ENCODE assay signal across 1 cellular context in the genomic region with DNA sequence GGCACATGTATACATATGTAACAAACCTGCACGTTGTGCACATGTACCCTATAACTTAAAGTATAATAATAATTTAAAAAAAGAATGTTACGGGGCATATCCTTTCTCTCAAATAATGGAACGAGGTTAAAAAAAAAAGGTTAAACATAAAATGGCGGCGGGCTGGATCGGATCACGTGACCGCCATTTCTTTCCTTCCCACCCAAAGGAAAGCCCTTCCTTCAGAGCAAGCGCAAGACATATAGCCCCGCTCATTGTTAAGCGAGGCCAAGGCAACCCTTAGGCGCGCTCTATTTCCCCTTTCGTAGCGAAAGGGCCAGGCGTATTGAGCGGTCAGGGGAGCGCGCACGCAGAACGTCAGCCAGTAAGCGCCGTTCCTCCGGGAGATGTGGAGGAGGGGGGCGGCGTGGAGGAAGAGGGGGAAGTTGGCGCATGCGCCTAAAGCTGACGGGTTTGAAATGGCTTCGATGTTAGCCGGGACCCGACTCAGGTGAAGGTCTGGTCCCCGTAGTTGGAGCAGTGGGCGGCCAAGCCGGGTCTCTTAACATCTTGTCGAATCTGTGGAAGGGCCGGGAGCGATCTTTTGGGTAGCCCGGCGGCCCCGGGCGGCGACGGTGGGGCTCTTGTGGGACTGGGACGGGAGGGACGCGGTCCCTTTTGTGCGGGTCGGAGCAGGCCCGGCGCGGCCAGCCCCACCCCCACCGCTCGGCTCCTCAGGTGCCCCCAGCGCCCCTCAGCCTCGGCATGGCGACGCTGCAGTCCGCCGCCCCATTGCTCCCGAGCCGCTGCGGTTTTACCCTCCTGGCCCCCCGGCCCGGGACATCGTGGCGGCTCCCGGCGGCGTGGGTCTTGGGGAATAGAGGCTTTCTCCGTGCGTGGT.
A peak's percentile ranks its signal among the peaks of the same experiment; 100 is the strongest.
TF ChIP-seq lines count a peak whose summit lies in the region.

A gene with protein sequence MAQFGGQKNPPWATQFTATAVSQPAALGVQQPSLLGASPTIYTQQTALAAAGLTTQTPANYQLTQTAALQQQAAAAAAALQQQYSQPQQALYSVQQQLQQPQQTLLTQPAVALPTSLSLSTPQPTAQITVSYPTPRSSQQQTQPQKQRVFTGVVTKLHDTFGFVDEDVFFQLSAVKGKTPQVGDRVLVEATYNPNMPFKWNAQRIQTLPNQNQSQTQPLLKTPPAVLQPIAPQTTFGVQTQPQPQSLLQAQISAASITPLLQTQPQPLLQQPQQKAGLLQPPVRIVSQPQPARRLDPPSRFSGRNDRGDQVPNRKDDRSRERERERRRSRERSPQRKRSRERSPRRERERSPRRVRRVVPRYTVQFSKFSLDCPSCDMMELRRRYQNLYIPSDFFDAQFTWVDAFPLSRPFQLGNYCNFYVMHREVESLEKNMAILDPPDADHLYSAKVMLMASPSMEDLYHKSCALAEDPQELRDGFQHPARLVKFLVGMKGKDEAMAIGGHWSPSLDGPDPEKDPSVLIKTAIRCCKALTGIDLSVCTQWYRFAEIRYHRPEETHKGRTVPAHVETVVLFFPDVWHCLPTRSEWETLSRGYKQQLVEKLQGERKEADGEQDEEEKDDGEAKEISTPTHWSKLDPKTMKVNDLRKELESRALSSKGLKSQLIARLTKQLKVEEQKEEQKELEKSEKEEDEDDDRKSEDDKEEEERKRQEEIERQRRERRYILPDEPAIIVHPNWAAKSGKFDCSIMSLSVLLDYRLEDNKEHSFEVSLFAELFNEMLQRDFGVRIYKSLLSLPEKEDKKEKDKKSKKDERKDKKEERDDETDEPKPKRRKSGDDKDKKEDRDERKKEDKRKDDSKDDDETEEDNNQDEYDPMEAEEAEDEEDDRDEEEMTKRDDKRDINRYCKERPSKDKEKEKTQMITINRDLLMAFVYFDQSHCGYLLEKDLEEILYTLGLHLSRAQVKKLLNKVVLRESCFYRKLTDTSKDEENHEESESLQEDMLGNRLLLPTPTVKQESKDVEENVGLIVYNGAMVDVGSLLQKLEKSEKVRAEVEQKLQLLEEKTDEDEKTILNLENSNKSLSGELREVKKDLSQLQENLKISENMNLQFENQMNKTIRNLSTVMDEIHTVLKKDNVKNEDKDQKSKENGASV (plus strand): TSS at position 447 of the 880 bp plus-strand sequence. CDS start 1,266 bp downstream, outside the sequence.

TF ChIP-seq in GM12878, 131 proteins besides CTCF, POLR2A, EP300 and RAD21 (continued from another document and continues in another):
- TF ChIP-seq MLLT1 (IDR thresholded peaks at IDR 0.05) (peak; percentile 88), FOXM1 (IDR thresholded peaks at IDR 0.05; ENCODE audit: low read depth, low read length) (no peak), TCF3 (IDR thresholded peaks at IDR 0.05; ENCODE audit: borderline replicate concordance, insufficient read depth, low read depth, low read length) (no peak), HCFC1 (IDR thresholded peaks at IDR 0.05; ENCODE audit: low read length) (no peak; the same call in 1 of the 2 replicates), CHD2 (IDR thresholded peaks at IDR 0.05; ENCODE audit: borderline replicate concordance, low read depth, low read length) (peak; percentile 69), SUPT20H (IDR thresholded peaks at IDR 0.05; ENCODE audit: borderline replicate concordance, control insufficient read depth, low read depth, low read length) (no peak), ZSCAN29 (IDR thresholded peaks at IDR 0.05) (no peak), SIN3A (IDR thresholded peaks at IDR 0.05; ENCODE audit: low read depth, low read length) (no peak), PAX5 (IDR thresholded peaks at IDR 0.05; ENCODE audit: borderline replicate concordance, low read depth, low read length) (no peak), MTA3 (IDR thresholded peaks at IDR 0.05; ENCODE audit: borderline replicate concordance, low read length) (no peak), KLF5 (IDR thresholded peaks at IDR 0.05; ENCODE audit: partially characterized antibody) (peak; percentile 16), MYC (IDR thresholded peaks at IDR 0.05; ENCODE audit: insufficient read depth, insufficient read length, insufficient replicate concordance, low read length, severe bottlenecking) (peak; percentile 53), ZNF622 (IDR thresholded peaks at IDR 0.05) (no peak), BRCA1 (IDR thresholded peaks at IDR 0.05; ENCODE audit: low read depth, low read length) (no peak), FOXK2 (IDR thresholded peaks at IDR 0.05) (no peak), ATF7 (IDR thresholded peaks at IDR 0.05; ENCODE audit: low read depth) (peak; percentile 62; the same call in 1 of the 2 replicates), NR2C2 (IDR thresholded peaks at IDR 0.05; ENCODE audit: borderline replicate concordance, control insufficient read depth, insufficient read length, low read depth) (no peak), WRNIP1 (IDR thresholded peaks at IDR 0.05; ENCODE audit: borderline replicate concordance, low read depth, low read length) (no peak), RCOR1 (conservative IDR thresholded peaks at IDR 0.05; ENCODE audit: low read depth, low read length) (0 out of 2 replicates have a peak, but pooled peaks have one; percentile 18), JUND (IDR thresholded peaks at IDR 0.05; ENCODE audit: low read depth, low read length) (no peak), TARDBP (IDR thresholded peaks at IDR 0.05; ENCODE audit: borderline replicate concordance) (no peak), CBX3 (IDR thresholded peaks at IDR 0.05; ENCODE audit: borderline replicate concordance, low read depth) (no peak), STAT1 (conservative IDR thresholded peaks at IDR 0.05) (no peak), ZBTB4 (CRISPR knock-in tag; IDR thresholded peaks at IDR 0.05) (peak; percentile 78; the same call in 1 of the 2 replicates), ZZZ3 (IDR thresholded peaks at IDR 0.05; ENCODE audit: control insufficient read depth, insufficient read length, low read depth) (no peak), BHLHE40 (IDR thresholded peaks at IDR 0.05; ENCODE audit: borderline replicate concordance in 1 of 2, low read depth in 2 of 2, low read length in 1 of 2) (peak; percentile 85 to 92), RB1 (IDR thresholded peaks at IDR 0.05; ENCODE audit: borderline replicate concordance) (0 out of 2 replicates have a peak, but pooled peaks have one; percentile 13), SMARCA5 (IDR thresholded peaks at IDR 0.05) (0 out of 2 replicates have a peak, but pooled peaks have one; percentile 52), PBX3 (IDR thresholded peaks at IDR 0.05; ENCODE audit: insufficient replicate concordance, low read depth, low read length) (no peak), ZNF592 (IDR thresholded peaks at IDR 0.05) (no peak)
- TF ChIP-seq, protein P1, sequence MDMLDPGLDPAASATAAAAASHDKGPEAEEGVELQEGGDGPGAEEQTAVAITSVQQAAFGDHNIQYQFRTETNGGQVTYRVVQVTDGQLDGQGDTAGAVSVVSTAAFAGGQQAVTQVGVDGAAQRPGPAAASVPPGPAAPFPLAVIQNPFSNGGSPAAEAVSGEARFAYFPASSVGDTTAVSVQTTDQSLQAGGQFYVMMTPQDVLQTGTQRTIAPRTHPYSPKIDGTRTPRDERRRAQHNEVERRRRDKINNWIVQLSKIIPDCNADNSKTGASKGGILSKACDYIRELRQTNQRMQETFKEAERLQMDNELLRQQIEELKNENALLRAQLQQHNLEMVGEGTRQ (IDR thresholded peaks at IDR 0.05; ENCODE audit: borderline replicate concordance, low read depth, low read length): peak; percentile 83
- TF ChIP-seq, protein P2, sequence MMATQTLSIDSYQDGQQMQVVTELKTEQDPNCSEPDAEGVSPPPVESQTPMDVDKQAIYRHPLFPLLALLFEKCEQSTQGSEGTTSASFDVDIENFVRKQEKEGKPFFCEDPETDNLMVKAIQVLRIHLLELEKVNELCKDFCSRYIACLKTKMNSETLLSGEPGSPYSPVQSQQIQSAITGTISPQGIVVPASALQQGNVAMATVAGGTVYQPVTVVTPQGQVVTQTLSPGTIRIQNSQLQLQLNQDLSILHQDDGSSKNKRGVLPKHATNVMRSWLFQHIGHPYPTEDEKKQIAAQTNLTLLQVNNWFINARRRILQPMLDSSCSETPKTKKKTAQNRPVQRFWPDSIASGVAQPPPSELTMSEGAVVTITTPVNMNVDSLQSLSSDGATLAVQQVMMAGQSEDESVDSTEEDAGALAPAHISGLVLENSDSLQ (IDR thresholded peaks at IDR 0.05): peak; percentile 60
- TF ChIP-seq, protein P3, sequence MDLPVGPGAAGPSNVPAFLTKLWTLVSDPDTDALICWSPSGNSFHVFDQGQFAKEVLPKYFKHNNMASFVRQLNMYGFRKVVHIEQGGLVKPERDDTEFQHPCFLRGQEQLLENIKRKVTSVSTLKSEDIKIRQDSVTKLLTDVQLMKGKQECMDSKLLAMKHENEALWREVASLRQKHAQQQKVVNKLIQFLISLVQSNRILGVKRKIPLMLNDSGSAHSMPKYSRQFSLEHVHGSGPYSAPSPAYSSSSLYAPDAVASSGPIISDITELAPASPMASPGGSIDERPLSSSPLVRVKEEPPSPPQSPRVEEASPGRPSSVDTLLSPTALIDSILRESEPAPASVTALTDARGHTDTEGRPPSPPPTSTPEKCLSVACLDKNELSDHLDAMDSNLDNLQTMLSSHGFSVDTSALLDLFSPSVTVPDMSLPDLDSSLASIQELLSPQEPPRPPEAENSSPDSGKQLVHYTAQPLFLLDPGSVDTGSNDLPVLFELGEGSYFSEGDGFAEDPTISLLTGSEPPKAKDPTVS (IDR thresholded peaks at IDR 0.05; ENCODE audit: low read depth, low read length): no peak
- TF ChIP-seq, protein P4, sequence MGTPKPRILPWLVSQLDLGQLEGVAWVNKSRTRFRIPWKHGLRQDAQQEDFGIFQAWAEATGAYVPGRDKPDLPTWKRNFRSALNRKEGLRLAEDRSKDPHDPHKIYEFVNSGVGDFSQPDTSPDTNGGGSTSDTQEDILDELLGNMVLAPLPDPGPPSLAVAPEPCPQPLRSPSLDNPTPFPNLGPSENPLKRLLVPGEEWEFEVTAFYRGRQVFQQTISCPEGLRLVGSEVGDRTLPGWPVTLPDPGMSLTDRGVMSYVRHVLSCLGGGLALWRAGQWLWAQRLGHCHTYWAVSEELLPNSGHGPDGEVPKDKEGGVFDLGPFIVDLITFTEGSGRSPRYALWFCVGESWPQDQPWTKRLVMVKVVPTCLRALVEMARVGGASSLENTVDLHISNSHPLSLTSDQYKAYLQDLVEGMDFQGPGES (IDR thresholded peaks at IDR 0.05): no peak
